ENCODE assay signal across 1 cellular context in the genomic region with DNA sequence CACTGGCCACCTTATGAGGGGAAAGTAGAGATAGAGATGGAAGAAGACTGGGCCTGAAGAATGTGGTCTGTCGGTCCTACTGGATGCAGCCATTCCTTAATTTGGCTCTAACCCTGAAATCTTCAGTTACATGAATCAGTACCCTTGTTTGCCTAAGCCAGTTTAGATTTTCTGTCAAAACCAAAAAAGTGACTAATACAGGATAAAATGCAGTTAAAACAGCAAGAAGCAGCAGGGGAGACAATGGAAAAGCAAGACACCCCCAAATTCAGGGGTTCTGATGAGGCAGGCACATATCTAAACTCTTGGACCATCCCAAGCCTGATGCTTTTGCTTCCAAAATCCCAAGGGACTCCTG.
TF ChIP-seq lines count a peak whose summit lies in the region.

No MANE protein-coding gene starts in this region.

TF ChIP-seq in GM23338, 12 proteins besides CTCF, POLR2A, EP300 and RAD21 (continued from another document):
- TF ChIP-seq, protein P1, sequence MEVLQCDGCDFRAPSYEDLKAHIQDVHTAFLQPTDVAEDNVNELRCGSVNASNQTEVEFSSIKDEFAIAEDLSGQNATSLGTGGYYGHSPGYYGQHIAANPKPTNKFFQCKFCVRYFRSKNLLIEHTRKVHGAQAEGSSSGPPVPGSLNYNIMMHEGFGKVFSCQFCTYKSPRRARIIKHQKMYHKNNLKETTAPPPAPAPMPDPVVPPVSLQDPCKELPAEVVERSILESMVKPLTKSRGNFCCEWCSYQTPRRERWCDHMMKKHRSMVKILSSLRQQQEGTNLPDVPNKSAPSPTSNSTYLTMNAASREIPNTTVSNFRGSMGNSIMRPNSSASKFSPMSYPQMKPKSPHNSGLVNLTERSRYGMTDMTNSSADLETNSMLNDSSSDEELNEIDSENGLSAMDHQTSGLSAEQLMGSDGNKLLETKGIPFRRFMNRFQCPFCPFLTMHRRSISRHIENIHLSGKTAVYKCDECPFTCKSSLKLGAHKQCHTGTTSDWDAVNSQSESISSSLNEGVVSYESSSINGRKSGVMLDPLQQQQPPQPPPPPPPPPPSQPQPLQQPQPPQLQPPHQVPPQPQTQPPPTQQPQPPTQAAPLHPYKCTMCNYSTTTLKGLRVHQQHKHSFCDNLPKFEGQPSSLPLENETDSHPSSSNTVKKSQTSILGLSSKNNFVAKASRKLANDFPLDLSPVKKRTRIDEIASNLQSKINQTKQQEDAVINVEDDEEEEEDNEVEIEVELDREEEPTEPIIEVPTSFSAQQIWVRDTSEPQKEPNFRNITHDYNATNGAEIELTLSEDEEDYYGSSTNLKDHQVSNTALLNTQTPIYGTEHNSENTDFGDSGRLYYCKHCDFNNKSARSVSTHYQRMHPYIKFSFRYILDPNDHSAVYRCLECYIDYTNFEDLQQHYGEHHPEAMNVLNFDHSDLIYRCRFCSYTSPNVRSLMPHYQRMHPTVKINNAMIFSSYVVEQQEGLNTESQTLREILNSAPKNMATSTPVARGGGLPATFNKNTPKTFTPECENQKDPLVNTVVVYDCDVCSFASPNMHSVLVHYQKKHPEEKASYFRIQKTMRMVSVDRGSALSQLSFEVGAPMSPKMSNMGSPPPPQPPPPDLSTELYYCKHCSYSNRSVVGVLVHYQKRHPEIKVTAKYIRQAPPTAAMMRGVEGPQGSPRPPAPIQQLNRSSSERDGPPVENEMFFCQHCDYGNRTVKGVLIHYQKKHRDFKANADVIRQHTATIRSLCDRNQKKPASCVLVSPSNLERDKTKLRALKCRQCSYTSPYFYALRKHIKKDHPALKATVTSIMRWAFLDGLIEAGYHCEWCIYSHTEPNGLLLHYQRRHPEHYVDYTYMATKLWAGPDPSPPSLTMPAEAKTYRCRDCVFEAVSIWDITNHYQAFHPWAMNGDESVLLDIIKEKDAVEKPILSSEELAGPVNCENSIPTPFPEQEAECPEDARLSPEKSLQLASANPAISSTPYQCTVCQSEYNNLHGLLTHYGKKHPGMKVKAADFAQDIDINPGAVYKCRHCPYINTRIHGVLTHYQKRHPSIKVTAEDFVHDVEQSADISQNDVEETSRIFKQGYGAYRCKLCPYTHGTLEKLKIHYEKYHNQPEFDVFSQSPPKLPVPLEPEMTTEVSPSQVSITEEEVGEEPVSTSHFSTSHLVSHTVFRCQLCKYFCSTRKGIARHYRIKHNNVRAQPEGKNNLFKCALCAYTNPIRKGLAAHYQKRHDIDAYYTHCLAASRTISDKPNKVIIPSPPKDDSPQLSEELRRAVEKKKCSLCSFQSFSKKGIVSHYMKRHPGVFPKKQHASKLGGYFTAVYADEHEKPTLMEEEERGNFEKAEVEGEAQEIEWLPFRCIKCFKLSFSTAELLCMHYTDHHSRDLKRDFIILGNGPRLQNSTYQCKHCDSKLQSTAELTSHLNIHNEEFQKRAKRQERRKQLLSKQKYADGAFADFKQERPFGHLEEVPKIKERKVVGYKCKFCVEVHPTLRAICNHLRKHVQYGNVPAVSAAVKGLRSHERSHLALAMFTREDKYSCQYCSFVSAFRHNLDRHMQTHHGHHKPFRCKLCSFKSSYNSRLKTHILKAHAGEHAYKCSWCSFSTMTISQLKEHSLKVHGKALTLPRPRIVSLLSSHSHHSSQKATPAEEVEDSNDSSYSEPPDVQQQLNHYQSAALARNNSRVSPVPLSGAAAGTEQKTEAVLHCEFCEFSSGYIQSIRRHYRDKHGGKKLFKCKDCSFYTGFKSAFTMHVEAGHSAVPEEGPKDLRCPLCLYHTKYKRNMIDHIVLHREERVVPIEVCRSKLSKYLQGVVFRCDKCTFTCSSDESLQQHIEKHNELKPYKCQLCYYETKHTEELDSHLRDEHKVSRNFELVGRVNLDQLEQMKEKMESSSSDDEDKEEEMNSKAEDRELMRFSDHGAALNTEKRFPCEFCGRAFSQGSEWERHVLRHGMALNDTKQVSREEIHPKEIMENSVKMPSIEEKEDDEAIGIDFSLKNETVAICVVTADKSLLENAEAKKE (CRISPR knock-in tag; IDR thresholded peaks at IDR 0.05) = no peak
- TF ChIP-seq, protein P2, sequence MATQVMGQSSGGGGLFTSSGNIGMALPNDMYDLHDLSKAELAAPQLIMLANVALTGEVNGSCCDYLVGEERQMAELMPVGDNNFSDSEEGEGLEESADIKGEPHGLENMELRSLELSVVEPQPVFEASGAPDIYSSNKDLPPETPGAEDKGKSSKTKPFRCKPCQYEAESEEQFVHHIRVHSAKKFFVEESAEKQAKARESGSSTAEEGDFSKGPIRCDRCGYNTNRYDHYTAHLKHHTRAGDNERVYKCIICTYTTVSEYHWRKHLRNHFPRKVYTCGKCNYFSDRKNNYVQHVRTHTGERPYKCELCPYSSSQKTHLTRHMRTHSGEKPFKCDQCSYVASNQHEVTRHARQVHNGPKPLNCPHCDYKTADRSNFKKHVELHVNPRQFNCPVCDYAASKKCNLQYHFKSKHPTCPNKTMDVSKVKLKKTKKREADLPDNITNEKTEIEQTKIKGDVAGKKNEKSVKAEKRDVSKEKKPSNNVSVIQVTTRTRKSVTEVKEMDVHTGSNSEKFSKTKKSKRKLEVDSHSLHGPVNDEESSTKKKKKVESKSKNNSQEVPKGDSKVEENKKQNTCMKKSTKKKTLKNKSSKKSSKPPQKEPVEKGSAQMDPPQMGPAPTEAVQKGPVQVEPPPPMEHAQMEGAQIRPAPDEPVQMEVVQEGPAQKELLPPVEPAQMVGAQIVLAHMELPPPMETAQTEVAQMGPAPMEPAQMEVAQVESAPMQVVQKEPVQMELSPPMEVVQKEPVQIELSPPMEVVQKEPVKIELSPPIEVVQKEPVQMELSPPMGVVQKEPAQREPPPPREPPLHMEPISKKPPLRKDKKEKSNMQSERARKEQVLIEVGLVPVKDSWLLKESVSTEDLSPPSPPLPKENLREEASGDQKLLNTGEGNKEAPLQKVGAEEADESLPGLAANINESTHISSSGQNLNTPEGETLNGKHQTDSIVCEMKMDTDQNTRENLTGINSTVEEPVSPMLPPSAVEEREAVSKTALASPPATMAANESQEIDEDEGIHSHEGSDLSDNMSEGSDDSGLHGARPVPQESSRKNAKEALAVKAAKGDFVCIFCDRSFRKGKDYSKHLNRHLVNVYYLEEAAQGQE (IDR thresholded peaks at IDR 0.05; ENCODE audit: unreplicated experiment) = no peak
- TF ChIP-seq STAT1 (IDR thresholded peaks at IDR 0.05; ENCODE audit: unreplicated experiment) (no peak), ZNF331 (CRISPR knock-in tag; IDR thresholded peaks at IDR 0.05; ENCODE audit: low read depth) (no peak), CREB1 (CRISPR knock-in tag; IDR thresholded peaks at IDR 0.05; ENCODE audit: low read depth) (no peak), EZH2 (IDR thresholded peaks at IDR 0.05; ENCODE audit: low read depth, unreplicated experiment) (no peak), ZNF114 (CRISPR knock-in tag; IDR thresholded peaks at IDR 0.05) (no peak)
- TF ChIP-seq, protein P3, sequence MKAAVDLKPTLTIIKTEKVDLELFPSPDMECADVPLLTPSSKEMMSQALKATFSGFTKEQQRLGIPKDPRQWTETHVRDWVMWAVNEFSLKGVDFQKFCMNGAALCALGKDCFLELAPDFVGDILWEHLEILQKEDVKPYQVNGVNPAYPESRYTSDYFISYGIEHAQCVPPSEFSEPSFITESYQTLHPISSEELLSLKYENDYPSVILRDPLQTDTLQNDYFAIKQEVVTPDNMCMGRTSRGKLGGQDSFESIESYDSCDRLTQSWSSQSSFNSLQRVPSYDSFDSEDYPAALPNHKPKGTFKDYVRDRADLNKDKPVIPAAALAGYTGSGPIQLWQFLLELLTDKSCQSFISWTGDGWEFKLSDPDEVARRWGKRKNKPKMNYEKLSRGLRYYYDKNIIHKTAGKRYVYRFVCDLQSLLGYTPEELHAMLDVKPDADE (IDR thresholded peaks at IDR 0.05) = no peak
